8 cellular contexts compared by ENCODE assay signal in genomic region chr6:17705428-17705777, GRCh38. TPM values are rescaled to one million over a fixed set of nuclear protein-coding genes. Genes with fewer than 3 reads are reported as not detected.
DNase-seq lines count a peak whose midpoint lies in the region; ATAC-seq and TF ChIP-seq lines count a peak whose summit lies in the region.

No MANE protein-coding gene starts in this region.

- POLR2A ChIA-PET in activated naive CD8-positive, alpha-beta T cell treated with anti-CD3 and anti-CD28 coated beads, Interleukin-2, amount 10 ng/mL, durations not matched to agents 7 days and 5 days (lab: Charles Lee), result interaction anchor here (1.0 to 2.6 kb wide), 4 partner anchors 9 to 560 kb away, joined by 4 to 39 read pairs (median 10); partner anchors contain the start of genes DEK and FAM8A1

- H3K36me3 Mint-ChIP-seq in activated naive CD8-positive, alpha-beta T cell treated with anti-CD3 and anti-CD28 coated beads, Interleukin-2, amount 10 ng/mL, durations not matched to agents 7 days and 5 days, result peaks cover 12% of the 10 kb centered on the region

- peak overlapping the region; percentile 93 for H3K4me3 Mint-ChIP-seq in activated naive CD8-positive, alpha-beta T cell treated with anti-CD3 and anti-CD28 coated beads, Interleukin-2, amount 10 ng/mL, durations not matched to agents 7 days and 5 days

- no peak overlapping the region for H2AFZ ChIP-seq in Karpas-422 (ENCODE audit: low read length)

- H4K20me1 ChIP-seq in Karpas-422 (ENCODE audit: insufficient read depth, low read depth, low read length), result peaks cover 19% of the 10 kb centered on the region

- peaks cover 32% of the 10 kb centered on the region for H3K4me1 Mint-ChIP-seq in activated naive CD8-positive, alpha-beta T cell treated with anti-CD3 and anti-CD28 coated beads, Interleukin-2, amount 10 ng/mL, durations not matched to agents 7 days and 5 days

- H3K27ac ChIP-seq in Karpas-422 (ENCODE audit: low read length) (peak overlapping the region; percentile 84), left ventricle myocardium inferior (replicated peaks) (peak overlapping the region; percentile 99)

- H3K4me3 ChIP-seq in AG09309 (ENCODE audit: control insufficient read depth, low read depth, low read length) (peak overlapping the region; percentile 93), Karpas-422 (ENCODE audit: low read length) (peak overlapping the region; percentile 74), left ventricle myocardium inferior (peak overlapping the region; percentile 91)

- DNase-seq in AG09309 (ENCODE audit: low read depth), result no peak
- peak; percentile 62 for DNase-seq in Karpas-422
- no peak for DNase-seq in activated naive CD8-positive, alpha-beta T cell treated with anti-CD3 and anti-CD28 coated beads, Interleukin-2, amount 10 ng/mL, durations not matched to agents 7 days and 5 days
- no peak for DNase-seq in left ventricle myocardium inferior
- peak; percentile 49 for DNase-seq in renal cortical epithelial cell (ENCODE audit: low read depth)
- no peak for DNase-seq in hippocampal formation (lab: John Stamatoyannopoulos, UW)
- no peak for DNase-seq in mesenteric fat pad (ENCODE audit: low spot score)

- peaks cover 51% of the 10 kb centered on the region for H3K4me1 ChIP-seq in Karpas-422 (ENCODE audit: low read length)
- peaks cover 68% of the 10 kb centered on the region for H3K4me1 ChIP-seq in left ventricle myocardium inferior

- H3K27me3 ChIP-seq in Karpas-422 (ENCODE audit: low read length), result no peaks in the 10 kb centered on the region
- no peaks in the 10 kb centered on the region for H3K27me3 ChIP-seq in left ventricle myocardium inferior (ENCODE audit: low read depth)

- peak; percentile 0 for ATAC-seq in GM18508 (IDR thresholded peaks at IDR 0.05; ENCODE audit: insufficient read depth, unreplicated experiment)
- ATAC-seq in activated naive CD8-positive, alpha-beta T cell treated with anti-CD3 and anti-CD28 coated beads, Interleukin-2, amount 10 ng/mL, durations not matched to agents 7 days and 5 days (ENCODE audit: low read depth), result no peak

- no peak for TF ChIP-seq CTCF in AG09309 (IDR thresholded peaks at IDR 0.05; ENCODE audit: control insufficient read depth, insufficient read depth, low read depth, low read length, missing control alignments)
- TF ChIP-seq CTCF in left ventricle myocardium inferior (IDR thresholded peaks at IDR 0.05; ENCODE audit: borderline replicate concordance), result no peak

- no peaks in the 10 kb centered on the region for H3K9me3 Mint-ChIP-seq in activated naive CD8-positive, alpha-beta T cell treated with anti-CD3 and anti-CD28 coated beads, Interleukin-2, amount 10 ng/mL, durations not matched to agents 7 days and 5 days

- peak overlapping the region; percentile 93 for H3K4me2 ChIP-seq in Karpas-422 (ENCODE audit: low read depth, low read length, poor library complexity, severe bottlenecking)

- no peaks in the 10 kb centered on the region for H3K27me3 Mint-ChIP-seq in activated naive CD8-positive, alpha-beta T cell treated with anti-CD3 and anti-CD28 coated beads, Interleukin-2, amount 10 ng/mL, durations not matched to agents 7 days and 5 days

- no peaks in the 10 kb centered on the region for H3K9me2 ChIP-seq in Karpas-422 (replicated peaks; ENCODE audit: insufficient read depth, low read length)

- peak overlapping the region; percentile 98 for H3K9ac ChIP-seq in Karpas-422 (ENCODE audit: low read length)

- H3K27ac Mint-ChIP-seq in activated naive CD8-positive, alpha-beta T cell treated with anti-CD3 and anti-CD28 coated beads, Interleukin-2, amount 10 ng/mL, durations not matched to agents 7 days and 5 days, result peak overlapping the region; percentile 97

- H3K9me3 ChIP-seq in Karpas-422 (ENCODE audit: low read length) (no peaks in the 10 kb centered on the region), left ventricle myocardium inferior (replicated peaks) (no peaks in the 10 kb centered on the region)

- H3K79me2 ChIP-seq in Karpas-422 (ENCODE audit: low read length), result peaks cover 63% of the 10 kb centered on the region

- peaks cover 2% of the 10 kb centered on the region; the same call in 1 of the 2 replicates for H3K36me3 ChIP-seq in Karpas-422 (ENCODE audit: insufficient read depth, low read length)
- no peaks in the 10 kb centered on the region for H3K36me3 ChIP-seq in left ventricle myocardium inferior

- intact Hi-C loops in left ventricle myocardium inferior (cut with micrococcal nuclease), result no loop called here

RNA-seq across cellular contexts. Expression of gene NUP153, which starts 1.3 kb away (rescaled TPM):
- 29.0 and 53.0 TPM in 2 replicates for total RNA-seq in Karpas-422 (2014; rRNA removed; shearing (Covaris generic); ENCODE audit: low replicate concordance)
- 10 to 100 TPM; 67.6 to 68.5 TPM for total RNA-seq in activated naive CD8-positive, alpha-beta T cell treated with anti-CD3 and anti-CD28 coated beads, Interleukin-2, amount 10 ng/mL, durations not matched to agents 7 days and 5 days
- total RNA-seq in left ventricle myocardium inferior (24.1 TPM), renal cortical epithelial cell (26.9 and 48.6 TPM in 2 replicates), mesenteric fat pad (43.0 TPM)

Comparison
In these comparisons a context has a peak if more than half of its experiments do, and no peak if none do; other contexts are left out.
1. DNase-seq: peak in Karpas-422 (single experiment) and renal cortical epithelial cell (single experiment); none in AG09309 (single experiment), activated naive CD8-positive, alpha-beta T cell treated with anti-CD3 and anti-CD28 coated beads, Interleukin-2, amount 10 ng/mL, durations not matched to agents 7 days and 5 days (single experiment), left ventricle myocardium inferior (single experiment), hippocampal formation (0 of 2) and mesenteric fat pad (single experiment).
2. Peak in every context shown above with its lines, with median percentiles within 50 percentile points of each other: H3K4me3 ChIP-seq.